In genomic region chr1:90219166-90219871, GRCh38 we compare ENCODE assay signal across 8 cellular contexts.
DNase-seq lines count a peak whose midpoint lies in the region; ATAC-seq and TF ChIP-seq lines count a peak whose summit lies in the region.
"Not testable (repeated sequence)": the region's sequence is repeated elsewhere in the genome, so short reads cannot be mapped to it uniquely, and the experiment has no call there.

No MANE protein-coding gene starts in this region.

- H3K79me2 ChIP-seq in neural cell (replicated peaks; ENCODE audit: insufficient read depth, low read length): not testable (repeated sequence)

- not testable (repeated sequence) for H3K9me2 ChIP-seq in neural cell (ENCODE audit: insufficient read depth, low read length)

- not testable (repeated sequence) for H3K9me3 ChIP-seq in HUES64 (ENCODE audit: insufficient read depth, low read depth, low read length); neural cell (ENCODE audit: low read length)

- H3K27me3 ChIP-seq in HUES64 (ENCODE audit: insufficient read depth, low read length); neural cell (ENCODE audit: insufficient read depth, low read depth, low read length): not testable (repeated sequence)

- CTCF ChIA-PET in Calu3 (lab: Charles Lee): not testable (repeated sequence)

- not testable (repeated sequence) for H3K36me3 ChIP-seq in HUES64 (ENCODE audit: insufficient read depth, low read length); neural cell (ENCODE audit: insufficient read depth, low read length)

- TF ChIP-seq RAD21 in neural cell (conservative IDR thresholded peaks at IDR 0.05): not testable (repeated sequence)

- peaks cover 10% of the 10 kb centered on the region for H3K36me3 Mint-ChIP-seq in Calu3 (ENCODE audit: insufficient read depth, unreplicated experiment)
- H3K36me3 Mint-ChIP-seq in brain; glutamatergic neuron (ENCODE audit: unreplicated experiment); type B pancreatic cell: not testable (repeated sequence)

- H3K9ac ChIP-seq in HUES64 (ENCODE audit: low read depth, low read length): peak overlapping the region; percentile 86
- H3K9ac ChIP-seq in neural cell (ENCODE audit: low read length): not testable (repeated sequence)

- H3F3A ChIP-seq in neural cell (ENCODE audit: insufficient read depth, low read length, poor library complexity, severe bottlenecking): not testable (repeated sequence)

- intact Hi-C loops in Calu3 (cut with micrococcal nuclease; ENCODE audit: unreplicated experiment); left colon (cut with DNase I, micrococcal nuclease): not testable (repeated sequence)

- not testable (repeated sequence) for DNase-seq in Calu3; glutamatergic neuron; type B pancreatic cell (ENCODE audit: extremely low spot score, unreplicated experiment)
- DNase-seq in NCI-H748 (lab: John Stamatoyannopoulos, UW; ENCODE audit: unreplicated experiment) (peak; percentile 46), left colon (peak; percentile 48 to 60)

- BruUV-seq in Calu3 (replicated peaks; lab: Mats Ljungman, UMichigan): not testable (repeated sequence)

- not testable (repeated sequence) for H3K27me3 Mint-ChIP-seq in Calu3 (ENCODE audit: unreplicated experiment); brain; glutamatergic neuron (ENCODE audit: unreplicated experiment); type B pancreatic cell

- TF ChIP-seq EP300 in neural cell (conservative IDR thresholded peaks at IDR 0.05; ENCODE audit: poor library complexity, severe bottlenecking): not testable (repeated sequence)

- H3K4me3 ChIP-seq in HUES64 (ENCODE audit: low read length) (peak overlapping the region; percentile 79), neural cell (ENCODE audit: low read length) (peak overlapping the region; percentile 35)

- H2AFZ ChIP-seq in neural cell (ENCODE audit: low read depth, low read length): not testable (repeated sequence)

- not testable (repeated sequence) for H4K20me1 ChIP-seq in neural cell (ENCODE audit: insufficient read depth)

- not testable (repeated sequence) for H3K27ac Mint-ChIP-seq in Calu3 (ENCODE audit: unreplicated experiment)
- peak overlapping the region in 2 of 5 experiments; percentile 76 to 92 for H3K27ac Mint-ChIP-seq in brain
- H3K27ac Mint-ChIP-seq in glutamatergic neuron (ENCODE audit: unreplicated experiment): peak overlapping the region; percentile 90
- peak overlapping the region; percentile 79 for H3K27ac Mint-ChIP-seq in type B pancreatic cell

- H3K4me1 Mint-ChIP-seq in Calu3 (ENCODE audit: low read depth, unreplicated experiment); glutamatergic neuron (ENCODE audit: low read depth, unreplicated experiment); type B pancreatic cell (ENCODE audit: unreplicated experiment): not testable (repeated sequence)
- peaks cover 21% of the 10 kb centered on the region for H3K4me1 Mint-ChIP-seq in brain

- not testable (repeated sequence) for TF ChIP-seq CTCF in Calu3 (IDR thresholded peaks at IDR 0.05; ENCODE audit: unreplicated experiment); brain (conservative IDR thresholded peaks at IDR 0.05); glutamatergic neuron (IDR thresholded peaks at IDR 0.05; ENCODE audit: partially characterized antibody, unreplicated experiment); neural cell (IDR thresholded peaks at IDR 0.05; ENCODE audit: poor library complexity, severe bottlenecking); type B pancreatic cell (conservative IDR thresholded peaks at IDR 0.05)

- H3K4me2 ChIP-seq in neural cell (ENCODE audit: low read length): not testable (repeated sequence)

- WGBS in HUES64: 2% methylated on average over 23 of the region's 27 CpGs

- not testable (repeated sequence) for H3K9me3 Mint-ChIP-seq in Calu3 (ENCODE audit: low read depth, unreplicated experiment); brain; glutamatergic neuron (ENCODE audit: unreplicated experiment); type B pancreatic cell

- peak overlapping the region; percentile 73 for H3K4me3 Mint-ChIP-seq in Calu3 (ENCODE audit: low read depth, unreplicated experiment)
- H3K4me3 Mint-ChIP-seq in brain: peak overlapping the region in 3 of 5 experiments; percentile 64 to 89 (median 79)
- peak overlapping the region; percentile 85 for H3K4me3 Mint-ChIP-seq in glutamatergic neuron (ENCODE audit: unreplicated experiment)
- H3K4me3 Mint-ChIP-seq in type B pancreatic cell: peak overlapping the region; percentile 91

- peak overlapping the region; percentile 37 for H3K27ac ChIP-seq in HUES64 (ENCODE audit: low read depth, low read length)
- H3K27ac ChIP-seq in neural cell (ENCODE audit: low read length): not testable (repeated sequence)

- ATAC-seq in left colon: peak; percentile 60

- peaks cover 15% of the 10 kb centered on the region for H3K4me1 ChIP-seq in HUES64 (ENCODE audit: insufficient read depth, low read length)
